8 cellular contexts compared by ENCODE assay signal in the genomic region with DNA sequence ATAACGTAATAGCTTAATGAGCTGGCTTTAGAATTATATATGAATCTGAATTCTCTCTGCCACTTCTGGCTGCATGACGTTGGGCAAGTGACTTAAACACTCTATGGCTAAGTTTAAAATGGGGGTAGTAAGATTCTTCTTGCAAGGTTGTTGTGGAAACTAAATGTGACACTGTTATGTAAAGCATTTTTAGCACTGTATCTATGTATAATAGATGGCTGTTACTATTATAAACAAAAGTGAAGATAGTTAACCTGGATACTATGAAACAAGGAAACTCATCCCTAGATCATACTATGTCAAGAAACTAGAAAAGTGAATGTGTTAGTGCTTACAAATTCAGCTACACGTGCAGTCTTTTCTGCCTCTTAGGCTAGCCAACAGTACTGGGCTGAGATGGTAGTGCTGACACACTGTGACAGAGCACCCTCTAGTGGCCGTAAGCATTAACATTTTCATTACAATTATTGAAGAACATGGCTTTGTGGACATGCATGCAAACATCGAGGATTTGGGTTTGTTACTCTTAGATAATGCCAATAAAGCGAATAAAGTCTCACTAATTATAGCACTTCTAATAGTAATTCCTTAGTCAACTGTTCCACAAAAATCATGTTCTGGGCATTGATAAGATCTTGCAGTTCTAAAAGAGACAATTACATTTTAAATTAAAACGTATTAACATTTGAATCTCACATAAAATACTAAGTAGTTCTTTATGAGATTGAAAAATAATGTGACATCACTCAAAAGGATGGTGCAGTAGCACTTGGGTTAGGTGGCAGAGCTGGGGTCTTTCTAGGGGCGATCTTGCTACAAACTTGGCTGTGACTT. TPM values are rescaled to one million over a fixed set of nuclear protein-coding genes. Genes with fewer than 3 reads are reported as not detected.
A peak's percentile ranks its signal among the peaks of the same experiment; 100 is the strongest.
DNase-seq lines count a peak whose midpoint lies in the region; ATAC-seq and TF ChIP-seq lines count a peak whose summit lies in the region.

No MANE protein-coding gene starts in this region.

- no peak overlapping the region for H3K27ac ChIP-seq in IMR-90 (ENCODE audit: insufficient read depth, low read length)
- no peak overlapping the region for H3K27ac ChIP-seq in OCI-LY1 (ENCODE audit: low read depth, low read length, poor library complexity, severe bottlenecking)
- no peak overlapping the region for H3K27ac ChIP-seq in neuronal stem cell (replicated peaks; ENCODE audit: low read length)
- peak overlapping the region in 1 of 4 donors; percentile 14 for H3K27ac ChIP-seq in tibial nerve

- dilution Hi-C loops in IMR-90 (cut with HindIII; ENCODE audit: low sequenced_read_pairs, unreplicated experiment), result no loop called here

- H3K56ac ChIP-seq in IMR-90 (ENCODE audit: extremely low read depth, insufficient read depth, low read length), result no peak overlapping the region

- H2AK5ac ChIP-seq in IMR-90 (ENCODE audit: low read depth, low read length), result no peak overlapping the region
- no peak overlapping the region for H2AK5ac ChIP-seq in neuronal stem cell (ENCODE audit: low read depth, low read length)

- no peak overlapping the region for H3K4me2 ChIP-seq in IMR-90 (ENCODE audit: low read depth, low read length)
- H3K4me2 ChIP-seq in OCI-LY1 (ENCODE audit: low read length), result no peak overlapping the region
- no peak overlapping the region for H3K4me2 ChIP-seq in neuronal stem cell (ENCODE audit: insufficient read depth, low read length, poor library complexity, severe bottlenecking)

- no peak overlapping the region for H3K4ac ChIP-seq in IMR-90 (ENCODE audit: low read depth, low read length)
- no peak overlapping the region for H3K4ac ChIP-seq in neuronal stem cell (ENCODE audit: low read length)

- H4K91ac ChIP-seq in IMR-90 (ENCODE audit: insufficient read depth, low read depth, low read length), result no peak overlapping the region
- H4K91ac ChIP-seq in neuronal stem cell (ENCODE audit: low read depth, low read length, poor library complexity), result no peak overlapping the region

- no peak overlapping the region for H4K8ac ChIP-seq in IMR-90 (ENCODE audit: low read depth in 2 of 2, low read length in 2 of 2)
- no peak overlapping the region for H4K8ac ChIP-seq in neuronal stem cell (ENCODE audit: low read depth, low read length)

- no peak overlapping the region for H2BK5ac ChIP-seq in IMR-90 (ENCODE audit: low read depth, low read length, poor library complexity, severe bottlenecking)
- H2BK5ac ChIP-seq in neuronal stem cell (ENCODE audit: low read length), result no peak overlapping the region

- no peak overlapping the region for H3K14ac ChIP-seq in IMR-90 (replicated peaks; ENCODE audit: low read depth, low read length)
- no peak overlapping the region for H3K14ac ChIP-seq in neuronal stem cell (ENCODE audit: low read length)

- no peaks in the 10 kb centered on the region for H3K9me2 ChIP-seq in OCI-LY1 (ENCODE audit: low read depth, low read length)

- no peak overlapping the region for H3K4me3 ChIP-seq in IMR-90 (ENCODE audit: insufficient read depth, low read depth, low read length)
- H3K4me3 ChIP-seq in OCI-LY1 (ENCODE audit: low read depth, low read length, poor library complexity, severe bottlenecking), result no peak overlapping the region
- H3K4me3 ChIP-seq in neuronal stem cell (ENCODE audit: low read length in 2 of 2), result no peak overlapping the region
- no peak overlapping the region for H3K4me3 ChIP-seq in tibial nerve

- CTCF ChIA-PET in IMR-90 (lab: Yijun Ruan, JAX), result interaction anchor here (0.6 to 3.3 kb wide), 12 partner anchors 9 to 137 kb away, joined by 3 to 18 read pairs (median 5); partner anchors contain the start of gene OMA1

- WGBS in IMR-90 (ENCODE audit: extremely low coverage in 2 of 2, insufficient read length in 1 of 2), 2 experiments, result no CpG with 5 or more reads among the region's 8 CpGs
- no CpG with 5 or more reads among the region's 8 CpGs for WGBS in neuronal stem cell (ENCODE audit: extremely low coverage in 2 of 2, insufficient read length in 2 of 2, insufficient replicate concordance in 1 of 2), 2 donors
- WGBS in tibial nerve, 2 donors, result 40 to 44% methylated on average over 8 of the region's 8 CpGs

- H3K79me2 ChIP-seq in OCI-LY1 (ENCODE audit: insufficient read depth, low read length), result no peaks in the 10 kb centered on the region

- BruUV-seq in IMR-90 (replicated peaks; lab: Mats Ljungman, UMichigan), result no TSS peak

- H3K18ac ChIP-seq in IMR-90 (ENCODE audit: low read depth, low read length) (no peak overlapping the region), neuronal stem cell (ENCODE audit: low read length) (no peak overlapping the region)

- no peak overlapping the region for H2BK120ac ChIP-seq in IMR-90 (ENCODE audit: low read depth, low read length)
- H2BK120ac ChIP-seq in neuronal stem cell (ENCODE audit: low read depth, low read length), result no peak overlapping the region

- no peak overlapping the region for H2BK12ac ChIP-seq in neuronal stem cell (ENCODE audit: low read length)

- H3K27me3 ChIP-seq in IMR-90 (ENCODE audit: control insufficient read depth, insufficient read depth, low read length) (no peaks in the 10 kb centered on the region), OCI-LY1 (ENCODE audit: insufficient read depth, low read length) (no peaks in the 10 kb centered on the region), neuronal stem cell (ENCODE audit: control insufficient read depth in 3 of 3, insufficient read depth in 3 of 3, low read depth in 1 of 3, low read length in 3 of 3) (no peaks in the 10 kb centered on the region), tibial nerve (no peaks in the 10 kb centered on the region)

- ATAC-seq in GM21576 (IDR thresholded peaks at IDR 0.05; ENCODE audit: unreplicated experiment) (peak; percentile 85), IMR-90 (ENCODE audit: low read depth) (peak; percentile 94)

- DNase-seq in EH (ENCODE audit: low read depth) (peak; percentile 82), IMR-90 (peak; percentile 84), fibroblast of peridontal ligament (ENCODE audit: extremely low read depth) (peak; percentile 90), neuronal stem cell (ENCODE audit: low spot score) (peak; percentile 52), tibial nerve (ENCODE audit: low spot score in 2 of 2) (peak; percentile 19 to 82)
- DNase-seq in activated T-cell treated with anti-CD3 and anti-CD28 coated beads, Interleukin-2, amount 50 U/mL, for 48 hours, result peak; percentile 34 to 54

- TF ChIP-seq CTCF in IMR-90 (conservative IDR thresholded peaks at IDR 0.05; ENCODE audit: low read depth, low read length) (peak; percentile 92), OCI-LY1 (IDR thresholded peaks at IDR 0.05; ENCODE audit: low read length) (peak; percentile 91), tibial nerve (IDR thresholded peaks at IDR 0.05) (peak; percentile 67 to 88 (median 74))

- H3K9me3 ChIP-seq in IMR-90 (ENCODE audit: control insufficient read depth, insufficient read depth, low read length), result no peaks in the 10 kb centered on the region
- H3K9me3 ChIP-seq in OCI-LY1 (ENCODE audit: low read length), result no peaks in the 10 kb centered on the region
- no peaks in the 10 kb centered on the region for H3K9me3 ChIP-seq in neuronal stem cell (replicated peaks in 1 of 2; ENCODE audit: control insufficient read depth in 2 of 2, insufficient read depth in 1 of 2, low read depth in 1 of 2, low read length in 2 of 2)
- no peaks in the 10 kb centered on the region for H3K9me3 ChIP-seq in tibial nerve

- H3F3A ChIP-seq in OCI-LY1 (ENCODE audit: insufficient read depth, low read length), result no peaks in the 10 kb centered on the region

- in situ Hi-C loops in IMR-90 (cut with MboI; ENCODE audit: low sequenced_read_pairs), result loop anchor here (10.0 kb wide), 1 partner anchor 108 kb away; the partner anchor contains the start of gene OMA1

- TF ChIP-seq RAD21 in IMR-90 (IDR thresholded peaks at IDR 0.05; ENCODE audit: low read length), result peak; percentile 94

- no peak overlapping the region for H3K23ac ChIP-seq in IMR-90 (ENCODE audit: low read depth, low read length)
- H3K23ac ChIP-seq in neuronal stem cell (ENCODE audit: low read depth, low read length, poor library complexity), result no peak overlapping the region

- TF ChIP-seq POLR2A in IMR-90 (IDR thresholded peaks at IDR 0.05; ENCODE audit: low read depth, low read length) (no peak), tibial nerve (IDR thresholded peaks at IDR 0.05) (no peak)

- H3K9me1 ChIP-seq in IMR-90 (ENCODE audit: insufficient read depth, low read length), result no peaks in the 10 kb centered on the region

- H3K4me1 ChIP-seq in IMR-90 (ENCODE audit: control insufficient read depth, insufficient read depth, low read length) (no peaks in the 10 kb centered on the region), OCI-LY1 (ENCODE audit: insufficient read depth, low read length, severe bottlenecking) (no peaks in the 10 kb centered on the region), neuronal stem cell (ENCODE audit: control insufficient read depth in 2 of 2, insufficient read depth in 1 of 2, low read depth in 1 of 2, low read length in 2 of 2) (peaks cover 0 to 3% of the 10 kb centered on the region in 2 donors), tibial nerve (peaks cover 0 to 7% (median 2%) of the 10 kb centered on the region in 4 donors)

- POLR2A ChIA-PET in IMR-90 (lab: Charles Lee; ENCODE audit: unreplicated experiment), result no interaction called here

- peaks cover 11% of the 10 kb centered on the region for H3K36me3 ChIP-seq in IMR-90 (ENCODE audit: control insufficient read depth, insufficient read depth, low read length)
- peaks cover 19% of the 10 kb centered on the region; the same call in 1 of the 2 replicates for H3K36me3 ChIP-seq in OCI-LY1 (ENCODE audit: insufficient read depth, low read length)
- H3K36me3 ChIP-seq in neuronal stem cell (replicated peaks in 1 of 2; ENCODE audit: control insufficient read depth in 2 of 2, insufficient read depth in 2 of 2, low read length in 2 of 2), result peaks cover 4 to 53% of the 10 kb centered on the region in 2 donors
- H3K36me3 ChIP-seq in tibial nerve, result peaks cover 0 to 17% (median 0%) of the 10 kb centered on the region in 3 donors

- no peak overlapping the region for H2AK9ac ChIP-seq in IMR-90 (replicated peaks; ENCODE audit: low read depth, low read length, poor library complexity)

- H3K79me1 ChIP-seq in IMR-90 (ENCODE audit: low read depth in 1 of 2, low read length in 2 of 2), result no peaks in the 10 kb centered on the region
- H3K79me1 ChIP-seq in neuronal stem cell (ENCODE audit: low read depth, low read length), result no peaks in the 10 kb centered on the region

- TF ChIP-seq EP300 in tibial nerve (IDR thresholded peaks at IDR 0.05), result peak in 1 of 2 donors; percentile 42

- H3K9ac ChIP-seq in IMR-90 (ENCODE audit: low read depth, low read length), result no peak overlapping the region
- no peak overlapping the region for H3K9ac ChIP-seq in OCI-LY1 (ENCODE audit: low read length)
- H3K9ac ChIP-seq in neuronal stem cell (ENCODE audit: low read depth, low read length, poor library complexity), result no peak overlapping the region

- H4K5ac ChIP-seq in IMR-90 (ENCODE audit: low read depth, low read length), result no peak overlapping the region

- H2AFZ ChIP-seq in IMR-90 (replicated peaks; ENCODE audit: low read length, poor library complexity), result no peak overlapping the region
- no peak overlapping the region for H2AFZ ChIP-seq in OCI-LY1 (ENCODE audit: low read length)
- no peak overlapping the region for H2AFZ ChIP-seq in neuronal stem cell (ENCODE audit: low read length)

- no peak overlapping the region for H2BK15ac ChIP-seq in IMR-90 (ENCODE audit: low read depth, low read length)
- H2BK15ac ChIP-seq in neuronal stem cell (ENCODE audit: low read length), result no peak overlapping the region

- intact Hi-C loops in IMR-90 (cut with micrococcal nuclease), result loop anchor here (1.0 to 5.0 kb wide), 5 partner anchors 68 to 1820 kb away; partner anchors contain the start of gene OMA1

- no peak overlapping the region for H2BK20ac ChIP-seq in IMR-90 (ENCODE audit: low read depth, low read length)

- no peaks in the 10 kb centered on the region; the same call in 1 of the 2 replicates for H4K20me1 ChIP-seq in IMR-90 (ENCODE audit: insufficient read depth, low read length)
- H4K20me1 ChIP-seq in OCI-LY1 (ENCODE audit: insufficient read depth, low read length), result no peaks in the 10 kb centered on the region

RNA-seq across cellular contexts. Expression of gene MYSM1, which starts 47.3 kb away (rescaled TPM):
- total RNA-seq in IMR-90 (2012; rRNA removed) (9.1 and 17.8 TPM in 2 replicates), tibial nerve (10 to 100 TPM; 25.3 to 36.9 (median 27.2) TPM)
- 10.7 and 15.7 TPM in 2 replicates for polyA plus RNA-seq in IMR-90 (2012; rRNA removed)
- 0.73 and 0.77 TPM in 2 replicates for polyA plus RNA-seq in IMR-90 (2012; cell fraction: cytosol; rRNA removed)
- polyA plus RNA-seq in IMR-90 (2012; cell fraction: nucleus; rRNA removed; ENCODE audit: low replicate concordance), result 8.4 and 58.0 TPM in 2 replicates
- polyA plus RNA-seq in neuronal stem cell (2013, experiment 1 of 2), result 18.0 TPM
- 19.0 TPM for polyA plus RNA-seq in neuronal stem cell (2013, experiment 2 of 2)
